In genomic region chrX:21883258-21883657, GRCh38 we compare ENCODE assay signal across 16 cellular contexts. TPM values are rescaled to one million over a fixed set of nuclear protein-coding genes. Genes with fewer than 3 reads are reported as not detected.
DNase-seq lines count a peak whose midpoint lies in the region; ATAC-seq and TF ChIP-seq lines count a peak whose summit lies in the region.
"Had no signal": no experiment of that assay in that cellular context is flagged by ENCODE, and none has a peak within 500 bp of the region (broad histone marks: within the 10 kb centered on the region; RNA-seq: fewer than 3 reads in every experiment).

No MANE protein-coding gene starts in this region.

- no peak overlapping the region for H3K27ac Mint-ChIP-seq in activated naive CD4-positive, alpha-beta T cell treated with anti-CD3 and anti-CD28 coated beads, Interleukin-2, amount 10 ng/mL, durations not matched to agents 7 days and 5 days
- H3K27ac Mint-ChIP-seq: CD4-positive, alpha-beta T cell; natural killer cell had no signal

- WGBS in testis, 2 donors, result 55 to 86% methylated on average over 1 to 5 of the region's 5 CpGs

- no peak overlapping the region for H3K4me3 Mint-ChIP-seq in activated naive CD4-positive, alpha-beta T cell treated with anti-CD3 and anti-CD28 coated beads, Interleukin-2, amount 10 ng/mL, durations not matched to agents 7 days and 5 days
- H3K4me3 Mint-ChIP-seq: CD4-positive, alpha-beta T cell; natural killer cell had no signal

- no peaks in the 10 kb centered on the region for H3K4me1 ChIP-seq in testis

- H3K36me3 ChIP-seq in testis (ENCODE audit: low read depth, missing control alignments), result no peaks in the 10 kb centered on the region

- H3K4me3 ChIP-seq in cardiac fibroblast (replicated peaks in 1 of 2; ENCODE audit: low read depth in 2 of 2, low read length in 2 of 2), result no peak overlapping the region
- H3K4me3 ChIP-seq in testis, result no peak overlapping the region

- no peaks in the 10 kb centered on the region for H3K9me3 ChIP-seq in testis

- H3K27ac ChIP-seq in testis, result no peak overlapping the region

- peaks cover 9% of the 10 kb centered on the region for H3K36me3 Mint-ChIP-seq in activated naive CD4-positive, alpha-beta T cell treated with anti-CD3 and anti-CD28 coated beads, Interleukin-2, amount 10 ng/mL, durations not matched to agents 7 days and 5 days
- H3K36me3 Mint-ChIP-seq: natural killer cell had no signal

- H3K4me1 Mint-ChIP-seq in activated naive CD4-positive, alpha-beta T cell treated with anti-CD3 and anti-CD28 coated beads, Interleukin-2, amount 10 ng/mL, durations not matched to agents 7 days and 5 days, result no peaks in the 10 kb centered on the region
- H3K4me1 Mint-ChIP-seq: natural killer cell had no signal

- no peaks in the 10 kb centered on the region for H3K9me3 Mint-ChIP-seq in activated naive CD4-positive, alpha-beta T cell treated with anti-CD3 and anti-CD28 coated beads, Interleukin-2, amount 10 ng/mL, durations not matched to agents 7 days and 5 days
- H3K9me3 Mint-ChIP-seq: CD4-positive, alpha-beta T cell; natural killer cell had no signal

- TF ChIP-seq CTCF in cardiac fibroblast (IDR thresholded peaks at IDR 0.05; ENCODE audit: low read depth, low read length) (no peak), testis (IDR thresholded peaks at IDR 0.05) (no peak)

- no peaks in the 10 kb centered on the region for H3K27me3 ChIP-seq in testis

- CTCF ChIA-PET in activated naive CD4-positive, alpha-beta T cell treated with anti-CD3 and anti-CD28 coated beads, Interleukin-2, amount 10 ng/mL, durations not matched to agents 7 days and 5 days (lab: Charles Lee), result interaction anchor here (0.5 kb wide), 1 partner anchor 11 kb away, joined by 3 read pairs; no protein-coding TSS in a partner anchor

- ATAC-seq in GM18498 (IDR thresholded peaks at IDR 0.05; ENCODE audit: unreplicated experiment) (no peak), HG03439 (IDR thresholded peaks at IDR 0.05; ENCODE audit: unreplicated experiment) (no peak)
- ATAC-seq: natural killer cell; stimulated activated naive CD8-positive, alpha-beta T cell treated with anti-CD3 and anti-CD28 coated beads, Interleukin-15, Interleukin-2, amounts not matched to agents 100 U/mL and 50 U/mL, for 24 hours had no signal

- no peak for TF ChIP-seq POLR2A in testis (IDR thresholded peaks at IDR 0.05)

- intact Hi-C loops in testis (cut with DNase I; ENCODE audit: low total_unique reads), result no loop called here

- H3K27me3 Mint-ChIP-seq in activated naive CD4-positive, alpha-beta T cell treated with anti-CD3 and anti-CD28 coated beads, Interleukin-2, amount 10 ng/mL, durations not matched to agents 7 days and 5 days, result no peaks in the 10 kb centered on the region
- H3K27me3 Mint-ChIP-seq: CD4-positive, alpha-beta T cell had no signal

- peak; percentile 1 for DNase-seq in NCI-H2171 treated with DMSO at 0.1 percent for 48 hours (lab: John Stamatoyannopoulos, UW)
- DNase-seq in NCI-H2171 (lab: John Stamatoyannopoulos, UW), result no peak
- peak; percentile 7 to 33 for DNase-seq in cardiac fibroblast (ENCODE audit: low read depth in 2 of 2)
- peak; percentile 2 for DNase-seq in kidney tubule cell (ENCODE audit: low spot score)
- peak; percentile 19 for DNase-seq in testis
- DNase-seq in activated naive CD4-positive, alpha-beta T cell treated with anti-CD3 and anti-CD28 coated beads, Interleukin-2, amount 10 ng/mL, durations not matched to agents 7 days and 5 days, result no peak
- DNase-seq: 8988T; activated effector memory CD4-positive, alpha-beta T cell treated with Interleukin-2 at 50 U/mL for 16 hours; CD4-positive, alpha-beta T cell; natural killer cell; NCI-H146; NCI-H774; SHP77 treated with DMSO at 0.1 percent for 48 hours; stimulated activated naive CD8-positive, alpha-beta T cell treated with anti-CD3 and anti-CD28 coated beads, Interleukin-15, Interleukin-2, amounts not matched to agents 100 U/mL and 50 U/mL, for 24 hours had no signal

RNA-seq across cellular contexts. Expression of gene YY2, which starts 27.5 kb away (rescaled TPM):
- total RNA-seq in testis, result 10 to 100 TPM; 11.7 to 15.6 TPM
- 8.3 TPM for polyA plus RNA-seq in testis (ENCODE audit: insufficient read depth, low read depth, low replicate concordance)

RNA-seq across cellular contexts. Expression of gene MBTPS2, which starts 43.8 kb away (rescaled TPM):
- total RNA-seq in testis, result 10 to 100 TPM; 11.4 TPM
- polyA plus RNA-seq in testis (ENCODE audit: insufficient read depth, low read depth, low replicate concordance), result 8.5 TPM

RNA-seq across cellular contexts. Expression of gene SMS, which starts 57.3 kb away (rescaled TPM):
- total RNA-seq in testis, result 10 to 100 TPM; 35.7 to 38.8 TPM
- polyA plus RNA-seq in testis (ENCODE audit: insufficient read depth, low read depth, low replicate concordance), result 49.8 TPM

Comparison
In these comparisons a context has a peak if more than half of its experiments do, and no peak if none do; other contexts are left out.
1. DNase-seq: peak in NCI-H2171 treated with DMSO at 0.1 percent for 48 hours (single experiment), cardiac fibroblast (2 of 2), kidney tubule cell (single experiment) and testis (single experiment); none in NCI-H2171 (single experiment) and activated naive CD4-positive, alpha-beta T cell treated with anti-CD3 and anti-CD28 coated beads, Interleukin-2, amount 10 ng/mL, durations not matched to agents 7 days and 5 days (single experiment).